ENCODE assay signal across 1 cellular context in genomic region chr4:140052050-140052449, GRCh38.
TF ChIP-seq lines count a peak whose summit lies in the region.

No MANE protein-coding gene starts in this region.

TF ChIP-seq in GM23338, 12 proteins besides CTCF, POLR2A, EP300 and RAD21 (continued from another document):
- TF ChIP-seq ZNF462 (CRISPR knock-in tag; IDR thresholded peaks at IDR 0.05) (no peak), POLR2AphosphoS5 (IDR thresholded peaks at IDR 0.05; ENCODE audit: low read depth) (no peak), CREB1 (CRISPR knock-in tag; IDR thresholded peaks at IDR 0.05; ENCODE audit: low read depth) (no peak), STAT1 (IDR thresholded peaks at IDR 0.05; ENCODE audit: unreplicated experiment) (no peak), NANOG (IDR thresholded peaks at IDR 0.05; ENCODE audit: borderline replicate concordance) (no peak), ZNF114 (CRISPR knock-in tag; IDR thresholded peaks at IDR 0.05) (no peak), JUNB (IDR thresholded peaks at IDR 0.05; ENCODE audit: unreplicated experiment) (no peak), ZNF331 (CRISPR knock-in tag; IDR thresholded peaks at IDR 0.05; ENCODE audit: low read depth) (no peak)
